22 cellular contexts compared by ENCODE assay signal in genomic region chr11:71176812-71177211, GRCh38.
"Had no signal": no experiment of that assay in that cellular context is flagged by ENCODE, and none has a peak within 500 bp of the region (broad histone marks: within the 10 kb centered on the region; RNA-seq: fewer than 3 reads in every experiment).

No MANE protein-coding gene starts in this region.

- FAIRE-seq: endothelial cell of umbilical vein, islet of Langerhans, small intestine had no signal

- H3K4me3 ChIP-seq: colonic mucosa, gastrocnemius medialis, heart right ventricle, mucosa of descending colon, sigmoid colon, stomach, thoracic aorta had no signal

- H3K27ac ChIP-seq: colonic mucosa, gastrocnemius medialis, heart right ventricle, sigmoid colon, stomach, thoracic aorta had no signal

- H3K36me3 ChIP-seq: colonic mucosa, gastrocnemius medialis, heart right ventricle, sigmoid colon, stomach, thoracic aorta had no signal

- H3K4me1 ChIP-seq: colonic mucosa, gastrocnemius medialis, heart right ventricle, sigmoid colon had no signal

- H3K9me3 ChIP-seq: colonic mucosa, gastrocnemius medialis had no signal

- DNase-seq: colonic mucosa; dermis blood vessel endothelial cell; effector CD4-positive, alpha-beta T cell; endodermal cell; erythroblast; gastrocnemius medialis; heart right ventricle; hypothalamus; kidney glomerular epithelial cell; mucosa of descending colon; naive thymus-derived CD8-positive, alpha-beta T cell; posterior cingulate gyrus; sigmoid colon; small intestine; stimulated activated CD4-positive, alpha-beta T cell treated with anti-CD3 and anti-CD28 coated beads, Interleukin-12 subunit alpha, Interleukin-12 subunit beta, amount 100 ng/mL, for 4 hours; stimulated activated naive CD4-positive, alpha-beta T cell; stomach; substantia nigra; trophoblast cell had no signal

- ATAC-seq: gastrocnemius medialis; heart right ventricle; mucosa of descending colon; naive thymus-derived CD8-positive, alpha-beta T cell had no signal

- H3K27me3 ChIP-seq: colonic mucosa, sigmoid colon, stomach had no signal
